In the genomic region with DNA sequence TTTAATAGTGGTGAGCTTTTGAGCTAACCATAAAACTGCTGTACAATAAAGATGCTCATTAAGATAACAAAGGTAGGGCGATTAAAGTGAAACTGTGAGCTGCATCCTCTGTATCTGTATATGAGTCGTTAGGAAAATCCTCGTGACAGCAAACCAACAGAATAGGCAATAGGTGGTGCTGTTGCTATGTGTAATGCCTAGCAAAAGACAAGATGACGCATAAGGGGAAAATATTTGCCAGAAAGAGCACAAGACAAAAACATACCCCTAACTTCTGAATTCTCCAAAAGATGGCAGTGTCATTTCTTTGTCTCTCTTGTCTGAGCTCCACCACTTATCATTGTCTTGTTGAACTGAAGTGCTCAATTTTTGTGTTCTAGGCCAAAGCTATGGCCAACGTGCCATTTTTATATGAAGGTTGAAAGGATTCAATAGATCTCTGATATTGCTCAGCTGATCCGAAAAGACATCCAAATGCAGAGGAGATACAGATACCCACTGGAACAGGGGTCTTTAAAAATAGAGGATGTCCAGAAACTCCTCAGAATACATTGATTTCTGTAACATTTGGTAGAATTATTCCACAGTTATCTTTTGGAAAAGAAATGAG, we compare ENCODE assay signal across 8 cellular contexts. TPM values are rescaled to one million over a fixed set of nuclear protein-coding genes. Genes with fewer than 3 reads are reported as not detected.
DNase-seq lines count a peak whose midpoint lies in the region; ATAC-seq and TF ChIP-seq lines count a peak whose summit lies in the region.

No MANE protein-coding gene starts in this region.

- no peak overlapping the region for H3K4me3 Mint-ChIP-seq in endothelial cell (ENCODE audit: unreplicated experiment)

- H3K4me1 ChIP-seq in mucosa of descending colon (ENCODE audit: low read depth): no peaks in the 10 kb centered on the region

- H3K36me3 ChIP-seq in mucosa of descending colon (ENCODE audit: low read depth): no peaks in the 10 kb centered on the region

- H3K9me3 ChIP-seq in mucosa of descending colon: no peaks in the 10 kb centered on the region

- H3K4me1 Mint-ChIP-seq in endothelial cell (ENCODE audit: unreplicated experiment): peaks cover 3% of the 10 kb centered on the region

- DNase-seq in DMS53 (lab: John Stamatoyannopoulos, UW): peak; percentile 89
- DNase-seq in NCI-H2107 (lab: John Stamatoyannopoulos, UW): peak; percentile 20
- peak; percentile 10 for DNase-seq in T1000 (lab: John Stamatoyannopoulos, UW)
- DNase-seq in endothelial cell (ENCODE audit: low spot score): peak; percentile 38
- peak in 1 of 3 donors; percentile 71 for DNase-seq in mucosa of descending colon
- DNase-seq in activated effector memory CD4-positive, alpha-beta T cell treated with Interleukin-2 at 50 U/mL for 16 hours: no peak

- no peak overlapping the region for H3K27ac Mint-ChIP-seq in endothelial cell (ENCODE audit: unreplicated experiment)

- H3K9me3 Mint-ChIP-seq in endothelial cell (ENCODE audit: unreplicated experiment): no peaks in the 10 kb centered on the region

- intact Hi-C loops in mucosa of descending colon (cut with DNase I, micrococcal nuclease): loop anchor here (10.0 kb wide), 3 partner anchors 116 to 446 kb away; no protein-coding TSS in a partner anchor

- H3K36me3 Mint-ChIP-seq in endothelial cell (ENCODE audit: low read depth, unreplicated experiment): no peaks in the 10 kb centered on the region

- TF ChIP-seq CTCF in endothelial cell (IDR thresholded peaks at IDR 0.05; ENCODE audit: unreplicated experiment): peak; percentile 55
- peak; percentile 42 for TF ChIP-seq CTCF in mucosa of descending colon (IDR thresholded peaks at IDR 0.05)

- H3K4me3 ChIP-seq in mucosa of descending colon: no peak overlapping the region

- ATAC-seq in GM19324 (IDR thresholded peaks at IDR 0.05; ENCODE audit: low FRiP score, unreplicated experiment) (peak; percentile 65), HG03159 (IDR thresholded peaks at IDR 0.05; ENCODE audit: unreplicated experiment) (peak; percentile 97), mucosa of descending colon (peak; percentile 85)

- peaks cover 1% of the 10 kb centered on the region for H3K27me3 Mint-ChIP-seq in endothelial cell (ENCODE audit: unreplicated experiment)

RNA-seq across cellular contexts. Expression of gene ANKEF1, which starts 56.3 kb away (rescaled TPM):
- 1.2 TPM for total RNA-seq in endothelial cell (ENCODE audit: unreplicated experiment)
- total RNA-seq in mucosa of descending colon: 1 to 10 TPM; 3.5 to 6.7 (median 6.1) TPM
